In the genomic region with DNA sequence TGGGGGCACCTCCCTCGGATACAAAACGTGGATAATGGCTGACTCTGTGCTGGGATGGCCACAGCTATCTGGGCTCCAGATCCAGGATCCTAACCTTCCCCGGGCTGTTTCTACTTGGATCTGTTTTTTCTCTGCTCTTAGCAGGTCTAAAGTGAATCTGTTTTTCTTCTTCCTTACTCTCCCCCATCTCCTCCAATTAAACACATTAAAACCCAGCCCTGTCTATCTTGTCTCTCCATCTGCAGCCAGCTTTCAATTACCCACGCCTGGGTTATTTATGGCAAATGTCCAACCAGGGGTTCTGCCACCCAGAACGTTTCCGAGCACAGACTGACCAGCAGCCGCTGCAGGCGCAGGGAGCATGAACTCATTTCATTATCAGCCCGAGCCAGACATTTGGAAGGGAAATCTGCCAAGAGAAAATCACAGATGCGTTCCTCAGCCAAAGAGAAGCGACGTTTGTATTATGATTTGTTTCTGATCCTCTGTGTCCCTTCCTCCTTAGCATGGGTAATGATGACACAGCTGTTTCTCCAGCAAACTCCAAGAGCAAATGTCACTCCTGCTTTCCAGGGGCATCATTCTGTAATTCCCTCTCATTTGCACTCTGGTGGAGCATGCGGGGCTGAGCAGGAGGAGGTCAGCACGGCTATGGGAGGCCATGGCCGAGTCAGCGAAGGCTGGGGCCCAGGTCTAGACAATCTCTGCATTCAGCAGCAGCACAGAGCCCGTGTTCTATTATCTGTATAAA, we compare ENCODE assay signal across 1 cellular context.
TF ChIP-seq lines count a peak whose summit lies in the region.

No MANE protein-coding gene starts in this region.

TF ChIP-seq in H1, 55 proteins besides CTCF, POLR2A, EP300 and RAD21 (continued from another document):
- TF ChIP-seq, protein P1, sequence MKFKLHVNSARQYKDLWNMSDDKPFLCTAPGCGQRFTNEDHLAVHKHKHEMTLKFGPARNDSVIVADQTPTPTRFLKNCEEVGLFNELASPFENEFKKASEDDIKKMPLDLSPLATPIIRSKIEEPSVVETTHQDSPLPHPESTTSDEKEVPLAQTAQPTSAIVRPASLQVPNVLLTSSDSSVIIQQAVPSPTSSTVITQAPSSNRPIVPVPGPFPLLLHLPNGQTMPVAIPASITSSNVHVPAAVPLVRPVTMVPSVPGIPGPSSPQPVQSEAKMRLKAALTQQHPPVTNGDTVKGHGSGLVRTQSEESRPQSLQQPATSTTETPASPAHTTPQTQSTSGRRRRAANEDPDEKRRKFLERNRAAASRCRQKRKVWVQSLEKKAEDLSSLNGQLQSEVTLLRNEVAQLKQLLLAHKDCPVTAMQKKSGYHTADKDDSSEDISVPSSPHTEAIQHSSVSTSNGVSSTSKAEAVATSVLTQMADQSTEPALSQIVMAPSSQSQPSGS (IDR thresholded peaks at IDR 0.05; ENCODE audit: low read length), result no peak
- TF ChIP-seq RNF2 (IDR thresholded peaks at IDR 0.05; ENCODE audit: borderline replicate concordance, low read depth, low read length, missing control alignments, poor library complexity, severe bottlenecking) (no peak), RXRA (IDR thresholded peaks at IDR 0.05; ENCODE audit: insufficient read depth, low read depth, low read length) (no peak), SP4 (IDR thresholded peaks at IDR 0.05; ENCODE audit: low read length) (no peak), BRCA1 (IDR thresholded peaks at IDR 0.05; ENCODE audit: low read depth, low read length) (no peak), CBX5 (IDR thresholded peaks at IDR 0.05; ENCODE audit: low read depth, low read length) (no peak)
